ENCODE assay signal across 18 cellular contexts in the genomic region with DNA sequence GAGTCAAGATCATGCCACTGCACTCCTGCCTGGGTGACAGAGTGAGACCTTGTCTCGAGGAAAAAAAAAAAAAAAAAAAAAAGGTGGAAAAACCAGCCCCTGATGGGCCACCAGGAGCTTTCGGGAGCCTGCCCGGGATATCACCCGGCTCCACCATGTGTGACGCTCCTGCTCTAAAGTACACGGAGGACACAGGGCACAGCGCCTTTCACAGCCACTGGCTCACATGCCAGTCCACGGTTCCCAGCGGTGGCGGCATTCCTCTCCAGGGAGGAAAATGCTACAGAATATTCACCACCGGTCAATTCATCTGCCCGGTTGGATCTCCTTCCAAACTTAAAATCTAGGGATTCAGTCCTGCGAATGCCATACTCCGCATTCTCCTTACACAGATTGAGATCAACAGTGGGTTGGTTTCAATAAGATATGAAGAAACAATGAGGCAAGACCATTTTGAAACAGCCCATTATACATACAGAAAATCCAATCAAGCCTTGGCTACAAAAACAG.
"Had no signal": no experiment of that assay in that cellular context is flagged by ENCODE, and none has a peak within 500 bp of the region (broad histone marks: within the 10 kb centered on the region; RNA-seq: fewer than 3 reads in every experiment).

No MANE protein-coding gene starts in this region.

- H3K4me2 ChIP-seq: neural progenitor cell had no signal

- H3K27me3 Mint-ChIP-seq: type B pancreatic cell had no signal

- H3K9me3 Mint-ChIP-seq: activated naive CD4-positive, alpha-beta T cell treated with anti-CD3 and anti-CD28 coated beads for 36 hours; activated naive CD8-positive, alpha-beta T cell treated with anti-CD3 and anti-CD28 coated beads, Interleukin-2, amount 50 U/mL, for 24 hours; activated T-helper 2 cell treated with anti-CD3 and anti-CD28 coated beads, Interferon-gamma antibody, Interleukin-2, Interleukin-4, amounts not matched to agents 10 μg/mL and 5 μg/mL and 100 μg/mL, durations not matched to agents 14 hours and 24 hours and 36 hours; effector memory CD8-positive, alpha-beta T cell; neural progenitor cell; type B pancreatic cell had no signal

- H3K4me3 Mint-ChIP-seq: activated naive CD4-positive, alpha-beta T cell treated with anti-CD3 and anti-CD28 coated beads for 36 hours; activated naive CD8-positive, alpha-beta T cell treated with anti-CD3 and anti-CD28 coated beads, Interleukin-2, amount 50 U/mL, for 24 hours; effector memory CD8-positive, alpha-beta T cell; neural progenitor cell; type B pancreatic cell had no signal

- H3K4me1 ChIP-seq: neural progenitor cell had no signal

- H3K36me3 ChIP-seq: breast epithelium, neural progenitor cell had no signal

- H3K27me3 ChIP-seq: ascending aorta, breast epithelium, neural progenitor cell had no signal

- H3K4me3 ChIP-seq: ascending aorta, breast epithelium, lower lobe of right lung, neural progenitor cell, skin epidermis had no signal

- H3K4me1 Mint-ChIP-seq: activated naive CD8-positive, alpha-beta T cell treated with anti-CD3 and anti-CD28 coated beads, Interleukin-2, amount 50 U/mL, for 24 hours had no signal

- ATAC-seq: activated naive CD8-positive, alpha-beta T cell treated with anti-CD3 and anti-CD28 coated beads, Interleukin-2, amount 50 U/mL, for 24 hours; effector memory CD8-positive, alpha-beta T cell; lower lobe of right lung had no signal

- DNase-seq: activated CD4-positive, alpha-beta T cell treated with anti-CD3 and anti-CD28 coated beads, Interleukin-2, amount 50 U/mL, for 48 hours; activated naive CD4-positive, alpha-beta T cell treated with anti-CD3 and anti-CD28 coated beads for 36 hours; activated naive CD8-positive, alpha-beta T cell treated with anti-CD3 and anti-CD28 coated beads, Interleukin-2, amount 50 U/mL, for 24 hours; dermis blood vessel endothelial cell; effector memory CD8-positive, alpha-beta T cell; lower lobe of right lung; stimulated activated CD4-positive, alpha-beta T cell treated with anti-CD3 and anti-CD28 coated beads, Interleukin-4, amount 100 ng/mL, for 4 hours; stimulated activated CD8-positive, alpha-beta memory T cell treated with anti-CD3 and anti-CD28 coated beads, Interleukin-4, amount 100 ng/mL, for 48 hours; stimulated activated naive CD4-positive, alpha-beta T cell treated with Interleukin-2 at 50 U/mL for 16 hours; substantia nigra; WERI-Rb-1 had no signal

- H3K27ac ChIP-seq: ascending aorta, breast epithelium, epithelial cell of prostate, lower lobe of right lung, neural progenitor cell, skin epidermis had no signal

- H3K9me3 ChIP-seq: ascending aorta, breast epithelium, lower lobe of right lung had no signal

- H3K27ac Mint-ChIP-seq: activated naive CD4-positive, alpha-beta T cell treated with anti-CD3 and anti-CD28 coated beads for 36 hours; activated naive CD8-positive, alpha-beta T cell treated with anti-CD3 and anti-CD28 coated beads, Interleukin-2, amount 50 U/mL, for 24 hours; activated T-helper 2 cell treated with anti-CD3 and anti-CD28 coated beads, Interferon-gamma antibody, Interleukin-2, Interleukin-4, amounts not matched to agents 10 μg/mL and 5 μg/mL and 100 μg/mL, durations not matched to agents 14 hours and 24 hours and 36 hours; effector memory CD8-positive, alpha-beta T cell; neural progenitor cell had no signal

- H2AFZ ChIP-seq: neural progenitor cell had no signal
